25 cellular contexts compared by ENCODE assay signal in the genomic region with DNA sequence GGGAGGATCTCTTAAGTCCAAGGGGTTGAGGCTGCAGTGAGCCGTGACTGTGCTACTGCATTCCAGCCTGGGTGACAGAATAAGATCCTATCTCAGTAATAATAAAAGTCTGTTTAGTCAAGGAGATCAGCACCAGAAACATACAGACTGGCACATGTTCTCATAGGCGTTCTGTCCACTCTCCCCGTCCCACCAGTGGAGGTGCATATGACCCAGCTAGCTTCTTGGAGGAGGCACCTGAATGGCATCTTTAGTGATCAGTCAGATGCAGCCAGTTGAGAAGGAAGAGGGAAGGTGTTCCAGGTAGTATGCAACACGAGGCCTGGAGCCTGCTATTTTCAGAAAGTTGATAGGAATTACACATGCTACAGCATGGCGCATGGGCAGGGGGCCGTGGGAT. TPM values are rescaled to one million over a fixed set of nuclear protein-coding genes. Genes with fewer than 3 reads are reported as not detected.
A peak's percentile ranks its signal among the peaks of the same experiment; 100 is the strongest.
DNase-seq lines count a peak whose midpoint lies in the region; ATAC-seq and TF ChIP-seq lines count a peak whose summit lies in the region.
"Had no signal": no experiment of that assay in that cellular context is flagged by ENCODE, and none has a peak within 500 bp of the region (broad histone marks: within the 10 kb centered on the region; RNA-seq: fewer than 3 reads in every experiment).

No MANE protein-coding gene starts in this region.

- BruUV-seq in IMR-90 (replicated peaks; lab: Mats Ljungman, UMichigan) = no TSS peak

- no peaks in the 10 kb centered on the region for H3K4me1 ChIP-seq in IMR-90 (ENCODE audit: control insufficient read depth, insufficient read depth, low read length)
- H3K4me1 ChIP-seq in spleen = peaks cover 0 to 39% (median 19%) of the 10 kb centered on the region in 6 donors
- no peaks in the 10 kb centered on the region for H3K4me1 ChIP-seq in H9 (ENCODE audit: insufficient read depth, low read length)

- CTCF ChIA-PET in IMR-90 (lab: Yijun Ruan, JAX) = no interaction called here

- H3T11ph ChIP-seq in H9 (ENCODE audit: low read length) = no peak overlapping the region

- H2AFZ ChIP-seq in IMR-90 (replicated peaks; ENCODE audit: low read length, poor library complexity) (no peak overlapping the region), H9 (ENCODE audit: low read length) (no peak overlapping the region)

- 86% methylated on average over 1 of the region's 6 CpGs; no CpG with 5 or more reads in 1 of the 2 experiments for WGBS in IMR-90 (ENCODE audit: extremely low coverage in 2 of 2, insufficient read length in 1 of 2), 2 experiments
- 85 to 99% (median 90%) methylated on average over 6 of the region's 6 CpGs for WGBS in spleen, 5 donors
- WGBS in H9 (ENCODE audit: extremely low coverage, insufficient read length, low lambda C conversion rate) = no CpG with 5 or more reads among the region's 6 CpGs

- H3K14ac ChIP-seq in IMR-90 (replicated peaks; ENCODE audit: low read depth, low read length) = no peak overlapping the region
- no peak overlapping the region; the same call in 1 of the 2 replicates for H3K14ac ChIP-seq in H9 (ENCODE audit: insufficient read depth, low read length)

- H3K79me1 ChIP-seq in IMR-90 (ENCODE audit: low read depth in 1 of 2, low read length in 2 of 2) = peaks cover 16 to 56% of the 10 kb centered on the region in 2 experiments
- H3K79me1 ChIP-seq in H9 (ENCODE audit: insufficient read depth, low read depth, low read length, poor library complexity, severe bottlenecking) = no peaks in the 10 kb centered on the region

- in situ Hi-C loops in IMR-90 (cut with MboI; ENCODE audit: low sequenced_read_pairs) = no loop called here

- H3K27ac ChIP-seq in IMR-90 (ENCODE audit: insufficient read depth, low read length) (no peak overlapping the region), spleen (peak overlapping the region in 7 of 8 donors; percentile 55 to 92 (median 78)), H9 (ENCODE audit: insufficient read length, low read depth, low read length) (no peak overlapping the region)
- H3K27ac ChIP-seq: left ventricle myocardium inferior, vagina had no signal

- peak overlapping the region; percentile 66 for H2AK9ac ChIP-seq in IMR-90 (replicated peaks; ENCODE audit: low read depth, low read length, poor library complexity)

- H3K4me1 Mint-ChIP-seq in activated CD4-positive, alpha-beta T cell treated with anti-CD3 and anti-CD28 coated beads, Interleukin-2, amount 10 ng/mL, durations not matched to agents 24 days and 14 days = peaks cover 36% of the 10 kb centered on the region
- peaks cover 84 to 90% of the 10 kb centered on the region in 2 donors for H3K4me1 Mint-ChIP-seq in immature natural killer cell
- peaks cover 16 to 21% of the 10 kb centered on the region in 2 experiments for H3K4me1 Mint-ChIP-seq in H9

- H2BK120ac ChIP-seq in IMR-90 (ENCODE audit: low read depth, low read length) (no peak overlapping the region), H9 (ENCODE audit: low read depth, low read length, poor library complexity, severe bottlenecking) (no peak overlapping the region)

- H3K4me2 ChIP-seq in IMR-90 (ENCODE audit: low read depth, low read length) = no peak overlapping the region
- H3K4me2 ChIP-seq in H9 (ENCODE audit: insufficient read depth, insufficient read length, low read length) = no peak overlapping the region

- H3K4me3 ChIP-seq in IMR-90 (ENCODE audit: insufficient read depth, low read depth, low read length) = no peak overlapping the region
- peak overlapping the region in 1 of 8 donors; percentile 50 for H3K4me3 ChIP-seq in spleen
- H3K4me3 ChIP-seq: ascending aorta, gastroesophageal sphincter, left ventricle myocardium inferior, MG63, thoracic aorta, vagina had no signal

- H3K4ac ChIP-seq in IMR-90 (ENCODE audit: low read depth, low read length) = no peak overlapping the region
- no peak overlapping the region for H3K4ac ChIP-seq in H9 (ENCODE audit: low read depth, low read length)

- H3K9me3 ChIP-seq in IMR-90 (ENCODE audit: control insufficient read depth, insufficient read depth, low read length) (peaks cover 1% of the 10 kb centered on the region), spleen (peaks cover 0 to 17% (median 13%) of the 10 kb centered on the region in 8 donors), H9 (ENCODE audit: control insufficient read depth, low read depth, low read length) (peaks cover 23% of the 10 kb centered on the region)
- H3K9me3 ChIP-seq: ascending aorta, gastroesophageal sphincter, thoracic aorta, vagina had no signal

- H2BK5ac ChIP-seq in IMR-90 (ENCODE audit: low read depth, low read length, poor library complexity, severe bottlenecking) (no peak overlapping the region), H9 (ENCODE audit: insufficient read length, low read length) (no peak overlapping the region)

- TF ChIP-seq RAD21 in IMR-90 (IDR thresholded peaks at IDR 0.05; ENCODE audit: low read length) = no peak

- no peak overlapping the region for H2BK20ac ChIP-seq in IMR-90 (ENCODE audit: low read depth, low read length)
- H2BK20ac ChIP-seq in H9 (ENCODE audit: low read depth, low read length, poor library complexity, severe bottlenecking) = no peak overlapping the region

- H3K36me3 ChIP-seq in IMR-90 (ENCODE audit: control insufficient read depth, insufficient read depth, low read length) (peaks cover 32% of the 10 kb centered on the region), spleen (peaks cover 0 to 8% (median 0%) of the 10 kb centered on the region in 6 donors)
- H3K36me3 ChIP-seq: MG63 had no signal

- H2BK15ac ChIP-seq in IMR-90 (ENCODE audit: low read depth, low read length) (no peak overlapping the region), H9 (ENCODE audit: low read depth, low read length) (no peak overlapping the region)

- H3K27ac Mint-ChIP-seq in activated CD4-positive, alpha-beta T cell treated with anti-CD3 and anti-CD28 coated beads, Interleukin-2, amount 10 ng/mL, durations not matched to agents 24 days and 14 days = no peak overlapping the region
- peak overlapping the region; percentile 92 to 99 (median 96) for H3K27ac Mint-ChIP-seq in immature natural killer cell
- no peak overlapping the region for H3K27ac Mint-ChIP-seq in H9

- peaks cover 39% of the 10 kb centered on the region for H3K36me3 Mint-ChIP-seq in activated CD4-positive, alpha-beta T cell treated with anti-CD3 and anti-CD28 coated beads, Interleukin-2, amount 10 ng/mL, durations not matched to agents 24 days and 14 days (ENCODE audit: low read depth)
- peaks cover 15 to 19% (median 17%) of the 10 kb centered on the region in 3 donors for H3K36me3 Mint-ChIP-seq in immature natural killer cell
- H3K36me3 Mint-ChIP-seq in H9 (ENCODE audit: insufficient read depth in 1 of 3, low read depth in 3 of 3) = peaks cover 48 to 60% (median 57%) of the 10 kb centered on the region in 3 experiments

- H3K9ac ChIP-seq in IMR-90 (ENCODE audit: low read depth, low read length) = no peak overlapping the region
- no peak overlapping the region for H3K9ac ChIP-seq in H9 (ENCODE audit: extremely low read depth, insufficient read length, low read length)

- H3K4me3 Mint-ChIP-seq in activated CD4-positive, alpha-beta T cell treated with anti-CD3 and anti-CD28 coated beads, Interleukin-2, amount 10 ng/mL, durations not matched to agents 24 days and 14 days = peak overlapping the region; percentile 79
- peak overlapping the region; percentile 77 to 85 (median 79) for H3K4me3 Mint-ChIP-seq in immature natural killer cell
- H3K4me3 Mint-ChIP-seq in H9 = no peak overlapping the region
- H3K4me3 Mint-ChIP-seq: stimulated activated naive CD8-positive, alpha-beta T cell treated with anti-CD3 and anti-CD28 coated beads, Interleukin-15, Interleukin-2, amounts not matched to agents 100 ng/mL and 50 ng/mL, for 24 hours had no signal

- ATAC-seq in IMR-90 (ENCODE audit: low read depth) = no peak
- ATAC-seq: activated T-cell treated with anti-CD3 and anti-CD28 coated beads, Interleukin-2, amount 50 U/mL, for 72 hours; gastroesophageal sphincter had no signal

- no peak for TF ChIP-seq POLR2A in IMR-90 (IDR thresholded peaks at IDR 0.05; ENCODE audit: low read depth, low read length)
- no peak for TF ChIP-seq POLR2A in spleen (IDR thresholded peaks at IDR 0.05)

- dilution Hi-C loops in IMR-90 (cut with HindIII; ENCODE audit: low sequenced_read_pairs, unreplicated experiment) = no loop called here

- intact Hi-C loops in activated CD4-positive, alpha-beta T cell treated with anti-CD3 and anti-CD28 coated beads, Interleukin-2, amount 10 ng/mL, durations not matched to agents 24 days and 14 days (cut with micrococcal nuclease) = no loop called here
- intact Hi-C loops in IMR-90 (cut with micrococcal nuclease) = no loop called here
- intact Hi-C loops in spleen (cut with DNase I; ENCODE audit: low total_unique reads) = no loop called here
- intact Hi-C loops in head of caudate nucleus (cut with DNase I) = no loop called here

- H2AK5ac ChIP-seq in IMR-90 (ENCODE audit: low read depth, low read length) (no peak overlapping the region), H9 (ENCODE audit: insufficient read length, low read length) (no peak overlapping the region)

- no peak for TF ChIP-seq CTCF in IMR-90 (conservative IDR thresholded peaks at IDR 0.05; ENCODE audit: low read depth, low read length)
- TF ChIP-seq CTCF in spleen (IDR thresholded peaks at IDR 0.05 in 8 of 11, conservative IDR thresholded peaks at IDR 0.05 in 3 of 11) = no peak
- TF ChIP-seq CTCF in H9 (conservative IDR thresholded peaks at IDR 0.05) = no peak

- H3K23me2 ChIP-seq in H9 (ENCODE audit: insufficient read length, low read depth, low read length, poor library complexity, severe bottlenecking) = no peaks in the 10 kb centered on the region

- H4K20me1 ChIP-seq in IMR-90 (ENCODE audit: insufficient read depth, low read length) (peaks cover 27% of the 10 kb centered on the region), H9 (ENCODE audit: control insufficient read depth, insufficient read depth, insufficient read length) (no peaks in the 10 kb centered on the region)

- no peak overlapping the region for H4K5ac ChIP-seq in IMR-90 (ENCODE audit: low read depth, low read length)
- no peak overlapping the region for H4K5ac ChIP-seq in H9 (ENCODE audit: insufficient read length, low read depth, low read length)

- no peak overlapping the region for H3K56ac ChIP-seq in IMR-90 (ENCODE audit: extremely low read depth, insufficient read depth, low read length)
- no peak overlapping the region for H3K56ac ChIP-seq in H9 (ENCODE audit: insufficient read length, low read depth, low read length)

- H3K27me3 ChIP-seq in IMR-90 (ENCODE audit: control insufficient read depth, insufficient read depth, low read length) (no peaks in the 10 kb centered on the region), spleen (replicated peaks in 1 of 7) (no peaks in the 10 kb centered on the region), H9 (ENCODE audit: insufficient read depth, low read length) (no peaks in the 10 kb centered on the region)
- H3K27me3 ChIP-seq: ascending aorta, gastroesophageal sphincter, MG63, vagina had no signal

- H3K18ac ChIP-seq in IMR-90 (ENCODE audit: low read depth, low read length) = no peak overlapping the region
- H3K18ac ChIP-seq in H9 (ENCODE audit: insufficient read length, low read depth, low read length) = no peak overlapping the region

- DNase-seq in activated CD4-positive, alpha-beta T cell treated with anti-CD3 and anti-CD28 coated beads, Interleukin-2, amount 10 ng/mL, durations not matched to agents 24 days and 14 days = no peak
- no peak for DNase-seq in activated CD4-positive, alpha-beta T cell treated with anti-CD3 and anti-CD28 coated beads, Interleukin-2, amount 50 U/mL, for 4 hours
- DNase-seq in IMR-90 (no peak), immature natural killer cell (no peak), spleen (no peak), H9 (no peak), head of caudate nucleus (no peak), activated gamma-delta T cell treated with Interleukin-2 at 50 U/mL for 16 hours (no peak)
- DNase-seq: activated T-cell treated with anti-CD3 and anti-CD28 coated beads, Interleukin-2, amount 50 U/mL, for 72 hours; H7; hippocampal formation; KBM-7; left ventricle myocardium inferior; mesendoderm; MG63; NCI-H2029; NCI-H526 treated with DMSO at 0.1 percent for 48 hours; SIG-M5; SW 1271 had no signal

- no peak overlapping the region for H2BK12ac ChIP-seq in H9 (ENCODE audit: insufficient read length, low read depth, low read length)

- POLR2A ChIA-PET in IMR-90 (lab: Charles Lee; ENCODE audit: unreplicated experiment) = no interaction called here

- H3K9me3 Mint-ChIP-seq in activated CD4-positive, alpha-beta T cell treated with anti-CD3 and anti-CD28 coated beads, Interleukin-2, amount 10 ng/mL, durations not matched to agents 24 days and 14 days = peaks cover 23% of the 10 kb centered on the region
- H3K9me3 Mint-ChIP-seq in immature natural killer cell (peaks cover 0 to 10% (median 7%) of the 10 kb centered on the region in 6 donors), H9 (peaks cover 29 to 35% of the 10 kb centered on the region in 2 experiments)

- peaks cover 15% of the 10 kb centered on the region for H3K9me1 ChIP-seq in IMR-90 (ENCODE audit: insufficient read depth, low read length)

- H3K23ac ChIP-seq in IMR-90 (ENCODE audit: low read depth, low read length) (no peak overlapping the region), H9 (ENCODE audit: insufficient read length, low read depth, low read length) (no peak overlapping the region)

- no peak overlapping the region for H4K8ac ChIP-seq in IMR-90 (ENCODE audit: low read depth in 2 of 2, low read length in 2 of 2)
- H4K8ac ChIP-seq in H9 (replicated peaks; ENCODE audit: insufficient read length, low read depth, low read length) = no peak overlapping the region

- H3K27me3 Mint-ChIP-seq in activated CD4-positive, alpha-beta T cell treated with anti-CD3 and anti-CD28 coated beads, Interleukin-2, amount 10 ng/mL, durations not matched to agents 24 days and 14 days = no peaks in the 10 kb centered on the region
- H3K27me3 Mint-ChIP-seq in immature natural killer cell (ENCODE audit: low read depth in 3 of 3) (peaks cover 0 to 3% (median 0%) of the 10 kb centered on the region in 3 donors), H9 (ENCODE audit: low read depth) (peaks cover 2% of the 10 kb centered on the region; the same call in 1 of the 2 replicates)
- H3K27me3 Mint-ChIP-seq: activated naive CD8-positive, alpha-beta T cell; stimulated activated naive CD8-positive, alpha-beta T cell treated with anti-CD3 and anti-CD28 coated beads, Interleukin-15, Interleukin-2, amounts not matched to agents 100 ng/mL and 50 ng/mL, for 24 hours had no signal

- no peak overlapping the region for H4K91ac ChIP-seq in IMR-90 (ENCODE audit: insufficient read depth, low read depth, low read length)
- H4K91ac ChIP-seq in H9 (ENCODE audit: insufficient read length, low read depth, low read length) = no peak overlapping the region

- no peaks in the 10 kb centered on the region for H3K79me2 ChIP-seq in H9 (ENCODE audit: insufficient read depth, low read length)

RNA-seq across cellular contexts. Expression of a gene that starts 45.3 kb away (rescaled TPM):
- 8.6 and 10.1 TPM in 2 replicates for total RNA-seq in activated CD4-positive, alpha-beta T cell treated with anti-CD3 and anti-CD28 coated beads, Interleukin-2, amount 10 ng/mL, durations not matched to agents 24 days and 14 days
- total RNA-seq in IMR-90 (2012; rRNA removed) = 11.5 and 13.6 TPM in 2 replicates
- 10.9 and 11.6 TPM in 2 replicates for polyA plus RNA-seq in IMR-90 (2012; rRNA removed)
- 4.9 and 6.7 TPM in 2 replicates for polyA plus RNA-seq in IMR-90 (2012; cell fraction: cytosol; rRNA removed)
- 19.7 and 44.0 TPM in 2 replicates for polyA plus RNA-seq in IMR-90 (2012; cell fraction: nucleus; rRNA removed; ENCODE audit: low replicate concordance)
- polyA plus RNA-seq in immature natural killer cell = 10 to 100 TPM in 1 of 3 donors, 1 to 10 TPM in 1, under 1 TPM in 1; 0.16 to 16.3 (median 2.6) TPM
- 10 to 100 TPM; 13.6 to 65.3 (median 24.3) TPM for total RNA-seq in spleen
- 1 to 10 TPM; 1.4 to 2.3 (median 1.6) TPM for polyA plus RNA-seq in spleen
- total RNA-seq in H9 (2021) = 13.1 and 15.3 TPM in 2 replicates

Comparison
In these comparisons a context has a peak if more than half of its experiments do, and no peak if none do; other contexts are left out.
1. H3K27ac Mint-ChIP-seq: peak in immature natural killer cell (6 of 6); none in activated CD4-positive, alpha-beta T cell treated with anti-CD3 and anti-CD28 coated beads, Interleukin-2, amount 10 ng/mL, durations not matched to agents 24 days and 14 days (single experiment) and H9 (0 of 3).
2. H3K4me3 Mint-ChIP-seq: peak in activated CD4-positive, alpha-beta T cell treated with anti-CD3 and anti-CD28 coated beads, Interleukin-2, amount 10 ng/mL, durations not matched to agents 24 days and 14 days (single experiment) and immature natural killer cell (5 of 5); none in H9 (0 of 2).
3. H3K27ac ChIP-seq: peak in spleen (7 of 8); none in IMR-90 (single experiment) and H9 (single experiment).